Comparison of ENCODE assay signal across 21 cellular contexts in the genomic region with DNA sequence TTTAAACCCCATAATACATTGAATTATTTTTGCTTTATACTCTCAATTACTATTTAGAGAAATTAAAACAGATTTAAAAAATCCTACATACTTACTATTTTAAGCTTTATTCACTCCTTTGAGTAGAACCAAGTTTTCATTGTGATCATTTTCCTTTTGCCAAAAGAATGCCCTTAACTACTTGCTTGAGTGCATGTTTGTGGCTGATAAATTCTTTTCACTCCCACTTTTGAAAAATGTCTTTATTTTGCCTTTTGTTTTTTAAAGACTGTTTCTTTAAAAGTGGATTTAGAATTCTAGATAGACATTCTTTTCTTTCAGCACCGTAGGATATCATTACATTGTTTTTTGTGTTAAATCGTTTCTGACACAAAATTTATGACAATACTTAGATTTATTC. TPM values are rescaled to one million over a fixed set of nuclear protein-coding genes. Genes with fewer than 3 reads are reported as not detected.
DNase-seq lines count a peak whose midpoint lies in the region; ATAC-seq, FAIRE-seq and TF ChIP-seq lines count a peak whose summit lies in the region.
"Had no signal": no experiment of that assay in that cellular context is flagged by ENCODE, and none has a peak within 500 bp of the region (broad histone marks: within the 10 kb centered on the region; RNA-seq: fewer than 3 reads in every experiment).

No MANE protein-coding gene starts in this region.

- H3K56ac ChIP-seq in IMR-90 (ENCODE audit: extremely low read depth, insufficient read depth, low read length), result no peak overlapping the region

- H3K9ac ChIP-seq in IMR-90 (ENCODE audit: low read depth, low read length) (no peak overlapping the region), neuronal stem cell (ENCODE audit: low read depth, low read length, poor library complexity) (no peak overlapping the region), mesenchymal stem cell (ENCODE audit: low read length) (no peak overlapping the region)

- WGBS in IMR-90 (ENCODE audit: extremely low coverage in 2 of 2, insufficient read length in 1 of 2), 2 experiments, result no CpG with 5 or more reads among the region's 2 CpGs
- no CpG with 5 or more reads among the region's 2 CpGs for WGBS in neuronal stem cell (ENCODE audit: extremely low coverage in 2 of 2, insufficient read length in 2 of 2, insufficient replicate concordance in 1 of 2), 2 donors
- no CpG with 5 or more reads among the region's 2 CpGs for WGBS in mesenchymal stem cell

- no peaks in the 10 kb centered on the region for H3K27me3 ChIP-seq in IMR-90 (ENCODE audit: control insufficient read depth, insufficient read depth, low read length)
- H3K27me3 ChIP-seq in neuronal stem cell (ENCODE audit: control insufficient read depth in 3 of 3, insufficient read depth in 3 of 3, low read depth in 1 of 3, low read length in 3 of 3), result no peaks in the 10 kb centered on the region
- no peaks in the 10 kb centered on the region for H3K27me3 ChIP-seq in mesenchymal stem cell (ENCODE audit: control insufficient read depth in 1 of 2, insufficient read depth in 1 of 2, low read length in 2 of 2)

- BruUV-seq in IMR-90 (replicated peaks; lab: Mats Ljungman, UMichigan), result no TSS peak

- H2BK15ac ChIP-seq in IMR-90 (ENCODE audit: low read depth, low read length) (no peak overlapping the region), neuronal stem cell (ENCODE audit: low read length) (no peak overlapping the region), mesenchymal stem cell (ENCODE audit: low read depth, poor library complexity, severe bottlenecking) (no peak overlapping the region)

- H2BK5ac ChIP-seq in IMR-90 (ENCODE audit: low read depth, low read length, poor library complexity, severe bottlenecking) (no peak overlapping the region), neuronal stem cell (ENCODE audit: low read length) (no peak overlapping the region), mesenchymal stem cell (ENCODE audit: low read depth, low read length, poor library complexity, severe bottlenecking) (no peak overlapping the region)

- no peak for TF ChIP-seq RAD21 in IMR-90 (IDR thresholded peaks at IDR 0.05; ENCODE audit: low read length)

- TF ChIP-seq POLR2A in IMR-90 (IDR thresholded peaks at IDR 0.05; ENCODE audit: low read depth, low read length), result no peak

- H4K8ac ChIP-seq in IMR-90 (ENCODE audit: low read depth in 2 of 2, low read length in 2 of 2) (no peak overlapping the region), neuronal stem cell (ENCODE audit: low read depth, low read length) (no peak overlapping the region), mesenchymal stem cell (ENCODE audit: low read length) (no peak overlapping the region)

- H2AK5ac ChIP-seq in IMR-90 (ENCODE audit: low read depth, low read length) (no peak overlapping the region), neuronal stem cell (ENCODE audit: low read depth, low read length) (no peak overlapping the region), mesenchymal stem cell (ENCODE audit: low read length, severe bottlenecking) (no peak overlapping the region)

- in situ Hi-C loops in IMR-90 (cut with MboI; ENCODE audit: low sequenced_read_pairs), result loop anchor here (25.0 kb wide), 3 partner anchors 292 to 1433 kb away; no protein-coding TSS in a partner anchor

- H3K23ac ChIP-seq in IMR-90 (ENCODE audit: low read depth, low read length) (no peak overlapping the region), neuronal stem cell (ENCODE audit: low read depth, low read length, poor library complexity) (no peak overlapping the region), mesenchymal stem cell (ENCODE audit: low read length in 2 of 2) (no peak overlapping the region)

- no peak overlapping the region for H3K27ac ChIP-seq in IMR-90 (ENCODE audit: insufficient read depth, low read length)
- no peak overlapping the region for H3K27ac ChIP-seq in neuronal stem cell (replicated peaks; ENCODE audit: low read length)
- H3K27ac ChIP-seq in mesenchymal stem cell (ENCODE audit: low read length, poor library complexity, severe bottlenecking), result no peak overlapping the region
- H3K27ac ChIP-seq: 22Rv1 had no signal

- H4K91ac ChIP-seq in IMR-90 (ENCODE audit: insufficient read depth, low read depth, low read length) (no peak overlapping the region), neuronal stem cell (ENCODE audit: low read depth, low read length, poor library complexity) (no peak overlapping the region), mesenchymal stem cell (ENCODE audit: low read length) (no peak overlapping the region)

- H3K4me2 ChIP-seq in IMR-90 (ENCODE audit: low read depth, low read length) (no peak overlapping the region), neuronal stem cell (ENCODE audit: insufficient read depth, low read length, poor library complexity, severe bottlenecking) (no peak overlapping the region), mesenchymal stem cell (ENCODE audit: low read length, poor library complexity, severe bottlenecking) (no peak overlapping the region)

- CTCF ChIA-PET in IMR-90 (lab: Yijun Ruan, JAX), result no interaction called here

- H3K14ac ChIP-seq in IMR-90 (replicated peaks; ENCODE audit: low read depth, low read length), result no peak overlapping the region
- no peak overlapping the region for H3K14ac ChIP-seq in neuronal stem cell (ENCODE audit: low read length)
- H3K14ac ChIP-seq in mesenchymal stem cell (ENCODE audit: low read length in 2 of 2), result no peak overlapping the region

- H3K4me3 ChIP-seq in IMR-90 (ENCODE audit: insufficient read depth, low read depth, low read length) (no peak overlapping the region), choroid plexus epithelial cell (ENCODE audit: low read depth, low read length) (no peak overlapping the region), neuronal stem cell (ENCODE audit: low read length in 2 of 2) (no peak overlapping the region), mesenchymal stem cell (ENCODE audit: insufficient read depth in 1 of 2, low read depth in 1 of 2, low read length in 2 of 2) (no peak overlapping the region)
- H3K4me3 ChIP-seq: K562 had no signal

- POLR2A ChIA-PET in IMR-90 (lab: Charles Lee; ENCODE audit: unreplicated experiment), result no interaction called here

- H3K4ac ChIP-seq in IMR-90 (ENCODE audit: low read depth, low read length), result no peak overlapping the region
- no peak overlapping the region for H3K4ac ChIP-seq in neuronal stem cell (ENCODE audit: low read length)
- no peak overlapping the region for H3K4ac ChIP-seq in mesenchymal stem cell (ENCODE audit: low read depth in 1 of 2, low read length in 2 of 2)

- peak; percentile 6 for FAIRE-seq in A204.1 (lab: Jason Lieb, UNC)
- FAIRE-seq: GM12892, GM19239, K562 had no signal

- no peak overlapping the region for H4K5ac ChIP-seq in IMR-90 (ENCODE audit: low read depth, low read length)

- no peaks in the 10 kb centered on the region for H3K9me1 ChIP-seq in IMR-90 (ENCODE audit: insufficient read depth, low read length)

- dilution Hi-C loops in IMR-90 (cut with HindIII; ENCODE audit: low sequenced_read_pairs, unreplicated experiment), result no loop called here

- no peak overlapping the region for H2AK9ac ChIP-seq in IMR-90 (replicated peaks; ENCODE audit: low read depth, low read length, poor library complexity)

- H3K4me1 ChIP-seq in IMR-90 (ENCODE audit: control insufficient read depth, insufficient read depth, low read length), result 0 out of 2 replicates have a peak, but pooled peaks cover 1% of the 10 kb centered on the region
- peaks cover 3 to 12% of the 10 kb centered on the region in 2 donors for H3K4me1 ChIP-seq in neuronal stem cell (ENCODE audit: control insufficient read depth in 2 of 2, insufficient read depth in 1 of 2, low read depth in 1 of 2, low read length in 2 of 2)
- H3K4me1 ChIP-seq in mesenchymal stem cell (ENCODE audit: control insufficient read depth, insufficient read depth, low read depth, low read length), result no peaks in the 10 kb centered on the region

- H2BK12ac ChIP-seq in neuronal stem cell (ENCODE audit: low read length) (no peak overlapping the region), mesenchymal stem cell (ENCODE audit: low read length in 2 of 2) (no peak overlapping the region)

- DNase-seq in IMR-90 (no peak), choroid plexus epithelial cell (ENCODE audit: low read depth) (peak; percentile 49), neuronal stem cell (ENCODE audit: low spot score) (no peak), mesenchymal stem cell (no peak), HPDE6-E6E7 (ENCODE audit: extremely low spot score) (no peak), HCEC 1CT (no peak)
- DNase-seq in stimulated activated CD4-positive, alpha-beta T cell treated with anti-CD3 and anti-CD28 coated beads, Interleukin-15, amount 100 ng/mL, for 24 hours, result no peak
- DNase-seq: AML-193; CD4-positive, CD25-positive, alpha-beta regulatory T cell; DMS79; NCI-H146; NCI-H2227 treated with DMSO at 0.1 percent for 48 hours; NCI-H526 treated with DMSO at 0.1 percent for 48 hours; NK-92 treated with Interleukin-12 subunit alpha and Interleukin-12 subunit beta, amount 100 ng/mL, for 24 hours; OCI-M1 had no signal

- H2AFZ ChIP-seq in IMR-90 (replicated peaks; ENCODE audit: low read length, poor library complexity) (no peak overlapping the region), neuronal stem cell (ENCODE audit: low read length) (peak overlapping the region; percentile 24), mesenchymal stem cell (ENCODE audit: low read depth, low read length) (no peak overlapping the region)

- intact Hi-C loops in IMR-90 (cut with micrococcal nuclease), result no loop called here

- H3K36me3 ChIP-seq in IMR-90 (ENCODE audit: control insufficient read depth, insufficient read depth, low read length), result no peaks in the 10 kb centered on the region
- no peaks in the 10 kb centered on the region for H3K36me3 ChIP-seq in neuronal stem cell (replicated peaks in 1 of 2; ENCODE audit: control insufficient read depth in 2 of 2, insufficient read depth in 2 of 2, low read length in 2 of 2)
- H3K36me3 ChIP-seq in mesenchymal stem cell (ENCODE audit: control insufficient read depth in 1 of 2, insufficient read depth in 2 of 2, low read depth in 1 of 2, low read length in 2 of 2), result no peaks in the 10 kb centered on the region

- no peaks in the 10 kb centered on the region for H4K20me1 ChIP-seq in IMR-90 (ENCODE audit: insufficient read depth, low read length)

- H3K9me3 ChIP-seq in IMR-90 (ENCODE audit: control insufficient read depth, insufficient read depth, low read length), result no peaks in the 10 kb centered on the region
- H3K9me3 ChIP-seq in neuronal stem cell (replicated peaks in 1 of 2; ENCODE audit: control insufficient read depth in 2 of 2, insufficient read depth in 1 of 2, low read depth in 1 of 2, low read length in 2 of 2), result peaks cover 0 to 9% of the 10 kb centered on the region in 2 donors
- no peaks in the 10 kb centered on the region for H3K9me3 ChIP-seq in mesenchymal stem cell (ENCODE audit: control insufficient read depth, low read length)

- TF ChIP-seq CTCF in IMR-90 (conservative IDR thresholded peaks at IDR 0.05; ENCODE audit: low read depth, low read length) (no peak), choroid plexus epithelial cell (conservative IDR thresholded peaks at IDR 0.05; ENCODE audit: low read depth, low read length) (no peak)

- H2BK20ac ChIP-seq in IMR-90 (ENCODE audit: low read depth, low read length), result no peak overlapping the region

- ATAC-seq in IMR-90 (ENCODE audit: low read depth), result no peak
- ATAC-seq: K562 had no signal

- no peak overlapping the region for H3K18ac ChIP-seq in IMR-90 (ENCODE audit: low read depth, low read length)
- no peak overlapping the region for H3K18ac ChIP-seq in neuronal stem cell (ENCODE audit: low read length)
- no peak overlapping the region for H3K18ac ChIP-seq in mesenchymal stem cell (ENCODE audit: low read depth in 1 of 2, low read length in 2 of 2)

- 0 out of 2 replicates have a peak overlapping the region, but pooled peaks have one; percentile 4 for H2BK120ac ChIP-seq in IMR-90 (ENCODE audit: low read depth, low read length)
- H2BK120ac ChIP-seq in neuronal stem cell (ENCODE audit: low read depth, low read length), result no peak overlapping the region
- H2BK120ac ChIP-seq in mesenchymal stem cell (ENCODE audit: low read depth, low read length), result no peak overlapping the region

- no peaks in the 10 kb centered on the region for H3K79me1 ChIP-seq in IMR-90 (ENCODE audit: low read depth in 1 of 2, low read length in 2 of 2)
- H3K79me1 ChIP-seq in neuronal stem cell (ENCODE audit: low read depth, low read length), result no peaks in the 10 kb centered on the region
- no peaks in the 10 kb centered on the region for H3K79me1 ChIP-seq in mesenchymal stem cell (replicated peaks; ENCODE audit: low read length, poor library complexity, severe bottlenecking)

RNA-seq across cellular contexts. Expression of gene AGR3, which starts 22.3 kb away (rescaled TPM):
- not detected in 2 replicates for total RNA-seq in IMR-90 (2012; rRNA removed)
- polyA plus RNA-seq in IMR-90 (2012; rRNA removed), result not detected in 2 replicates
- polyA plus RNA-seq in IMR-90 (2012; cell fraction: cytosol; rRNA removed), result not detected in 2 replicates
- polyA plus RNA-seq in IMR-90 (2012; cell fraction: nucleus; rRNA removed; ENCODE audit: low replicate concordance), result not detected in 2 replicates
- not detected for polyA plus RNA-seq in neuronal stem cell (2013, experiment 1 of 2)
- not detected for polyA plus RNA-seq in neuronal stem cell (2013, experiment 2 of 2)
- not detected for polyA plus RNA-seq in mesenchymal stem cell (2013, experiment 1 of 2)
- not detected for polyA plus RNA-seq in mesenchymal stem cell (2013, experiment 2 of 2)
- total RNA-seq: CD4-positive, CD25-positive, alpha-beta regulatory T cell; K562; SK-MEL-5 had no signal
- polyA plus RNA-seq: CD4-positive, CD25-positive, alpha-beta regulatory T cell; K562 had no signal
